In genomic region chr6:147578159-147578558, GRCh38 we compare ENCODE assay signal across 24 cellular contexts.
"Had no signal": no experiment of that assay in that cellular context is flagged by ENCODE, and none has a peak within 500 bp of the region (broad histone marks: within the 10 kb centered on the region; RNA-seq: fewer than 3 reads in every experiment).

No MANE protein-coding gene starts in this region.

- H3K4me3 ChIP-seq: body of pancreas, coronary artery, dorsolateral prefrontal cortex, gastrocnemius medialis, thoracic aorta had no signal

- H3K27ac ChIP-seq: body of pancreas, coronary artery, dorsolateral prefrontal cortex, gastrocnemius medialis, neutrophil, thoracic aorta had no signal

- H3K27me3 ChIP-seq: body of pancreas, dorsolateral prefrontal cortex, gastrocnemius medialis had no signal

- H3K36me3 ChIP-seq: gastrocnemius medialis, neutrophil, thoracic aorta had no signal

- FAIRE-seq: urothelium cell line had no signal

- H3K4me1 ChIP-seq: body of pancreas had no signal

- DNase-seq: activated CD4-positive, alpha-beta T cell treated with anti-CD3 and anti-CD28 coated beads for 36 hours; activated CD4-positive, CD25-positive, alpha-beta regulatory T cell; activated effector memory CD4-positive, alpha-beta T cell treated with Interleukin-2 at 50 U/mL for 16 hours; activated naive CD4-positive, alpha-beta T cell treated with Interleukin-2 at 50 U/mL for 16 hours; aorta; body of pancreas; dorsolateral prefrontal cortex; effector memory CD4-positive, alpha-beta T cell; gastrocnemius medialis; glutamatergic neuron; left colon; naive B cell; nephron progenitor cell; retina; small intestine; stimulated activated CD4-positive, alpha-beta T cell treated with anti-CD3 and anti-CD28 coated beads, Interleukin-4, amount 100 ng/mL, for 24 hours; T-helper 1 cell; trophoblast cell had no signal

- H3K9me3 ChIP-seq: body of pancreas, gastrocnemius medialis, neutrophil, thoracic aorta had no signal

- ATAC-seq: activated CD4-positive, alpha-beta T cell treated with anti-CD3 and anti-CD28 coated beads for 36 hours; body of pancreas; gastrocnemius medialis; left colon; sciatic nerve; stimulated activated effector memory CD8-positive, alpha-beta T cell treated with anti-CD3 and anti-CD28 coated beads, Interleukin-12 subunit alpha, Interleukin-12 subunit beta, amount 100 ng/mL, for 72 hours had no signal
